In the genomic region with DNA sequence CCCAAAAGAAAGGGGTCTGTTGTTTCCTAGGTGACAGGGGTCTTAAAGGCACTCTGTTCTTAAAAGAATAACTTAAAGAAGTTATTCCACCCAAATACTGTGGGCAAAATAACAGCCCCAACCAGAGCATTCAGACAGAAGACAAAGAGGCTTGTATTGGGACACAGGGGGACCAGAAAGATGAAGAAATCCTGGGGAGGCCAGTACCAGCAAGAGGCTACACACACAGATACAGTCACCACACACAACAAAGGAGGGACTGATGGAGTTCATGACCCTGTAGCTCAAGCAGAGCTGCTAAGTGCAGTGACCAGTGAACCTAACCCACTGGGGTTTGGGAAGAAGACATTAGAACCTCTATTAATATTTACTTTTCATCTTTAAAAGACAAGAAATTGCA, we compare ENCODE assay signal across 1 cellular context.
TF ChIP-seq lines count a peak whose summit lies in the region.

No MANE protein-coding gene starts in this region.

TF ChIP-seq in HepG2, 621 proteins besides CTCF, POLR2A, EP300 and RAD21 (continued from another document):
- no peak for TF ChIP-seq TRAFD1 (CRISPR knock-in tag; IDR thresholded peaks at IDR 0.05; ENCODE audit: borderline replicate concordance)
- no peak for TF ChIP-seq SP1 (IDR thresholded peaks at IDR 0.05)
- TF ChIP-seq SP1 (CRISPR knock-in tag; IDR thresholded peaks at IDR 0.05), result no peak
- no peak for TF ChIP-seq ZSCAN25 (CRISPR knock-in tag; IDR thresholded peaks at IDR 0.05)
- no peak for TF ChIP-seq ZBTB38 (CRISPR knock-in tag; IDR thresholded peaks at IDR 0.05)
- no peak for TF ChIP-seq ARNTL (CRISPR knock-in tag; IDR thresholded peaks at IDR 0.05)
- TF ChIP-seq ZNF589 (CRISPR knock-in tag; conservative IDR thresholded peaks at IDR 0.05), result no peak
- no peak for TF ChIP-seq TEAD3 (CRISPR knock-in tag; optimal IDR thresholded peaks at IDR 0.05; ENCODE audit: borderline replicate concordance)
- TF ChIP-seq HOXA3 (CRISPR knock-in tag; IDR thresholded peaks at IDR 0.05), result no peak
- TF ChIP-seq PHF5A (CRISPR knock-in tag; IDR thresholded peaks at IDR 0.05; ENCODE audit: low read depth, unreplicated experiment), result no peak
- no peak for TF ChIP-seq CERS6 (CRISPR knock-in tag; IDR thresholded peaks at IDR 0.05)
- TF ChIP-seq THYN1 (CRISPR knock-in tag; IDR thresholded peaks at IDR 0.05; ENCODE audit: borderline replicate concordance, low read depth), result no peak
